8 cellular contexts compared by ENCODE assay signal in the genomic region with DNA sequence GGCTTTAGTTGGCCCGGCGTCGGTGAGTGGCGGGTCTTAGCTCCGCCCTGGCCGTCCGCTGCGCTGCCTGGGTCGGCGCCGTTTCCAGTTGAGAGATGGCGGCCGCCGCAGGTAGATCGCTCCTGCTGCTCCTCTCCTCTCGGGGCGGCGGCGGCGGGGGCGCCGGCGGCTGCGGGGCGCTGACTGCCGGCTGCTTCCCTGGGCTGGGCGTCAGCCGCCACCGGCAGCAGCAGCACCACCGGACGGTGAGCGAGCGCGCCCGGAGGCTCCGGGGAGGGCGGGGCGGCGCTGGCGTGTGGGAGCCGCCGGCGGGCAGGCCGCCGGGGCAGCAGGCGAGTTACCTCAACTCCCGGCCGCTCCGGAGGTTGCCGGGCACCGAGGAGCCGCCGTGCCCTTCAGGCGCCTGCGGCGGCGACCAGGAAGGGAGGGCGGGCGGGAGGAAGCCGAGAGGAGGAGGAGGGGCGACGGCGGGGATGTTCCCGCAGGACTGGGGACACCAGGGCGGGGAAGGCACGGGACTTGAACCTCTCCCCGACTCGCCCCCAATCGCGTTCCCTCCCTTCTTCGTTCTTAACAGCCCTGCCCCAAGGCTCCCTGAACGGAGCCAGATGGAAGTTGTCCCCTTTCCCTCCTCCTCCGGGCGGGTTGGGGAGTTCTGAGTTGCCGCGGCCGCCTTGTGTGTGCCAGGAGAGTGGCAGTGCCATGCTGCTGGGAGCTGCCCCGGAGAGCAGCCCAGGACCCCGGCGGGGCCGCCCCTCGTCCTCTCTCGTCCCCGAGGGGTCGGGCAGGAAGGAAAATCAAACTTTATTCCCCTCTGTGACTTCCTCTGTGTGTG. TPM values are rescaled to one million over a fixed set of nuclear protein-coding genes. Genes with fewer than 3 reads are reported as not detected.
A peak's percentile ranks its signal among the peaks of the same experiment; 100 is the strongest.
DNase-seq lines count a peak whose midpoint lies in the region; ATAC-seq and TF ChIP-seq lines count a peak whose summit lies in the region.

A gene with protein sequence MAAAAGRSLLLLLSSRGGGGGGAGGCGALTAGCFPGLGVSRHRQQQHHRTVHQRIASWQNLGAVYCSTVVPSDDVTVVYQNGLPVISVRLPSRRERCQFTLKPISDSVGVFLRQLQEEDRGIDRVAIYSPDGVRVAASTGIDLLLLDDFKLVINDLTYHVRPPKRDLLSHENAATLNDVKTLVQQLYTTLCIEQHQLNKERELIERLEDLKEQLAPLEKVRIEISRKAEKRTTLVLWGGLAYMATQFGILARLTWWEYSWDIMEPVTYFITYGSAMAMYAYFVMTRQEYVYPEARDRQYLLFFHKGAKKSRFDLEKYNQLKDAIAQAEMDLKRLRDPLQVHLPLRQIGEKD (plus strand): TSS at position 87 of the 835 bp plus-strand sequence. CDS start 9 bp downstream, at position 96.

- peaks cover 21% of the 10 kb centered on the region for H3K4me1 ChIP-seq in endocrine pancreas (ENCODE audit: control insufficient read depth, insufficient read depth, low read length)

- TF ChIP-seq CTCF in AG04449 (IDR thresholded peaks at IDR 0.05; ENCODE audit: insufficient read depth, low read length, missing control alignments), result no peak

- H3K36me3 ChIP-seq in endocrine pancreas (ENCODE audit: control insufficient read depth, insufficient read depth, low read length), result no peaks in the 10 kb centered on the region

- CTCF ChIA-PET in AG04449 (lab: Yijun Ruan, JAX), result interaction anchor here (0.6 to 6.1 kb wide), 8 partner anchors 11 to 351 kb away, joined by 3 to 98 read pairs (median 4); no protein-coding TSS in a partner anchor

- DNase-seq in AG04449 (ENCODE audit: low read depth, low spot score) (no peak), NCI-H748 (lab: John Stamatoyannopoulos, UW; ENCODE audit: unreplicated experiment) (peak; percentile 66), mesenteric fat pad (ENCODE audit: low spot score) (peak; percentile 98)
- DNase-seq in activated CD8-positive, alpha-beta memory T cell treated with anti-CD3 and anti-CD28 coated beads for 48 hours (ENCODE audit: low read depth in 2 of 3, low spot score in 2 of 3), result peak; percentile 71 to 80 (median 78)
- DNase-seq in stimulated activated CD8-positive, alpha-beta memory T cell treated with anti-CD3 and anti-CD28 coated beads, Interleukin-12 subunit alpha, Interleukin-12 subunit beta, amount 100 ng/mL, for 4 hours (ENCODE audit: low read depth), result peak; percentile 86

- H3K9ac ChIP-seq in endocrine pancreas (ENCODE audit: control insufficient read depth, insufficient read depth, low read length), result peak within 1 kb of the TSS; percentile 88

- H3K27me3 ChIP-seq in endocrine pancreas (ENCODE audit: control insufficient read depth, insufficient read depth, low read length), result no peaks in the 10 kb centered on the region

- ATAC-seq in GM18873 (IDR thresholded peaks at IDR 0.05; ENCODE audit: low FRiP score, unreplicated experiment), result peak; percentile 16
- peak; percentile 86 for ATAC-seq in HG03103 (IDR thresholded peaks at IDR 0.05; ENCODE audit: low read depth, unreplicated experiment)

- H3K9me3 ChIP-seq in endocrine pancreas (ENCODE audit: control insufficient read depth, low read length), result no peaks in the 10 kb centered on the region

- H3K4me3 ChIP-seq in AG04449 (ENCODE audit: low read depth, low read length) (peak within 1 kb of the TSS; percentile 85), endocrine pancreas (ENCODE audit: control insufficient read depth, insufficient read depth, low read length) (peak within 1 kb of the TSS; percentile 93)

- POLR2A ChIA-PET in AG04449 (lab: Yijun Ruan, JAX), result interaction anchor here (0.6 to 1.4 kb wide), 16 partner anchors 10 to 424 kb away, joined by 3 to 7 read pairs (median 3); partner anchors contain the start of gene MICU1

RNA-seq across cellular contexts. Expression of the gene that starts here (rescaled TPM):
- 15.4 TPM for total RNA-seq in mesenteric fat pad
